ENCODE assay signal across 9 cellular contexts in the genomic region with DNA sequence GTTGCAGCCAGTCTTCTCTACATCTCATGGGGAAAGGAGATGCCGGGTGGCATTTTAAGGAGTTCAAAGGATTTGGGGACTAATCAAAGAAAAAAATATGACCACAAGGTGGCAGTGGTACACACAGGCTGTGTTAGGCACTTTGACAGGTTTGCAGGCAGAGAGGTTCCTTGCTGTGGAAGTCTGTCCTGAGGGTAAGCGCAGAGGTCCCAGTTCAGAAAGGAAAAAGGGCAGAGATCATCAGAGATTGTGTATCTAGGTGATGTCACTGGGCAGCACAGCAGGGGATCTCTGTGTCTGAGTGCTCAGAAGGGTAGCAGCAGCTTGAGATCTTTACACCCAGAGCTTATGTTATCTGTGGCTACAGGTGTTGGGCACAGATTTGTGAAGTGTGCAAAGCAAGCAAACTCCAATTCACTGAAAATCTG.
DNase-seq lines count a peak whose midpoint lies in the region; ATAC-seq and TF ChIP-seq lines count a peak whose summit lies in the region.
"Had no signal": no experiment of that assay in that cellular context is flagged by ENCODE, and none has a peak within 500 bp of the region (broad histone marks: within the 10 kb centered on the region; RNA-seq: fewer than 3 reads in every experiment).

No MANE protein-coding gene starts in this region.

- peak; percentile 76 for TF ChIP-seq CTCF in epithelial cell of proximal tubule (conservative IDR thresholded peaks at IDR 0.05; ENCODE audit: low read depth, low read length)
- TF ChIP-seq CTCF in mucosa of descending colon (IDR thresholded peaks at IDR 0.05): peak; percentile 17

- H3K36me3 ChIP-seq in SJSA1 (no peaks in the 10 kb centered on the region), mucosa of descending colon (ENCODE audit: low read depth) (no peaks in the 10 kb centered on the region)

- H3K27ac ChIP-seq in SJSA1: no peak overlapping the region

- H3K4me1 ChIP-seq in SJSA1 (replicated peaks) (peaks cover 8% of the 10 kb centered on the region), mucosa of descending colon (ENCODE audit: low read depth) (no peaks in the 10 kb centered on the region)

- DNase-seq in NCI-H1417 (lab: John Stamatoyannopoulos, UW): peak; percentile 7 to 71 (median 70)
- no peak for DNase-seq in NCI-H1417 treated with DMSO at 0.1 percent for 48 hours (lab: John Stamatoyannopoulos, UW)
- peak; percentile 43 for DNase-seq in M059J (ENCODE audit: low read depth)
- peak; percentile 47 to 52 for DNase-seq in SJSA1 (ENCODE audit: low read depth in 1 of 2, low spot score in 2 of 2)
- DNase-seq in epithelial cell of proximal tubule (ENCODE audit: low read depth): peak; percentile 20
- peak in 1 of 3 donors; percentile 62 for DNase-seq in mucosa of descending colon

- no peak overlapping the region for H3K4me3 ChIP-seq in SJSA1
- H3K4me3 ChIP-seq in epithelial cell of proximal tubule (ENCODE audit: low read depth, low read length): no peak overlapping the region
- H3K4me3 ChIP-seq in mucosa of descending colon: no peak overlapping the region

- H3K27me3 ChIP-seq in SJSA1 (replicated peaks): no peaks in the 10 kb centered on the region

- intact Hi-C loops in mucosa of descending colon (cut with DNase I, micrococcal nuclease): no loop called here

- peak; percentile 75 for ATAC-seq in GM21515 (IDR thresholded peaks at IDR 0.05; ENCODE audit: unreplicated experiment)
- ATAC-seq in mucosa of descending colon: peak; percentile 78
- no peak for ATAC-seq in GM21367 (IDR thresholded peaks at IDR 0.05; ENCODE audit: unreplicated experiment)
- ATAC-seq: activated naive CD4-positive, alpha-beta T cell treated with anti-CD3 and anti-CD28 coated beads, Interleukin-2, amount 50 U/mL, for 72 hours had no signal

- no peaks in the 10 kb centered on the region for H3K9me3 ChIP-seq in SJSA1 (replicated peaks)
- H3K9me3 ChIP-seq in mucosa of descending colon: no peaks in the 10 kb centered on the region
